Comparison of ENCODE assay signal across 8 cellular contexts in genomic region chr19:57099199-57099661, GRCh38. TPM values are rescaled to one million over a fixed set of nuclear protein-coding genes. Genes with fewer than 3 reads are reported as not detected.
DNase-seq lines count a peak whose midpoint lies in the region; ATAC-seq and TF ChIP-seq lines count a peak whose summit lies in the region.

No MANE protein-coding gene starts in this region.

- no peak overlapping the region for H3K27ac ChIP-seq in right lobe of liver

- TF ChIP-seq POLR2A in right lobe of liver (IDR thresholded peaks at IDR 0.05) = no peak

- H3K4me3 Mint-ChIP-seq in chondrocyte (ENCODE audit: unreplicated experiment) = no peak overlapping the region

- no peaks in the 10 kb centered on the region for H3K9me3 ChIP-seq in right lobe of liver

- peaks cover 21% of the 10 kb centered on the region for H3K9me3 Mint-ChIP-seq in chondrocyte (ENCODE audit: low read depth)

- H3K4me1 Mint-ChIP-seq in chondrocyte (ENCODE audit: low read depth) = no peaks in the 10 kb centered on the region

- intact Hi-C loops in right lobe of liver (cut with DNase I) = no loop called here

- H3K27ac Mint-ChIP-seq in chondrocyte (ENCODE audit: unreplicated experiment) = no peak overlapping the region

- WGBS in right lobe of liver (ENCODE audit: insufficient coverage, low coverage, low lambda C conversion rate, missing lambda C conversion rate) = no CpG with 5 or more reads among the region's 31 CpGs

- no peaks in the 10 kb centered on the region for H3K27me3 Mint-ChIP-seq in chondrocyte (ENCODE audit: low read depth)

- ATAC-seq in right lobe of liver (peak; percentile 51 to 82 (median 58)), HG03196 (IDR thresholded peaks at IDR 0.05; ENCODE audit: unreplicated experiment) (no peak), GM19035 (IDR thresholded peaks at IDR 0.05; ENCODE audit: unreplicated experiment) (no peak)

- DNase-seq in CD1c-positive myeloid dendritic cell (ENCODE audit: extremely low spot score) (peak; percentile 50), HT1080 (ENCODE audit: low read depth) (peak; percentile 47), chondrocyte (ENCODE audit: low spot score) (no peak), right lobe of liver (peak; percentile 51 to 66 (median 56))
- peak; percentile 20 to 57 for DNase-seq in activated CD4-positive, alpha-beta T cell treated with anti-CD3 and anti-CD28 coated beads for 24 hours (ENCODE audit: low read depth in 2 of 2)
- DNase-seq in stimulated activated CD8-positive, alpha-beta memory T cell treated with anti-CD3 and anti-CD28 coated beads, Interleukin-4, amount 100 ng/mL, for 24 hours (ENCODE audit: low read depth) = peak; percentile 30

- H3K27me3 ChIP-seq in right lobe of liver = no peaks in the 10 kb centered on the region

- H3K4me3 ChIP-seq in right lobe of liver = no peak overlapping the region

- peak; percentile 51 for TF ChIP-seq CTCF in chondrocyte (IDR thresholded peaks at IDR 0.05)
- TF ChIP-seq CTCF in right lobe of liver (IDR thresholded peaks at IDR 0.05) = peak; percentile 61 to 91 (median 68)

- H3K4me1 ChIP-seq in right lobe of liver = no peaks in the 10 kb centered on the region

- peaks cover 1% of the 10 kb centered on the region for H3K36me3 Mint-ChIP-seq in chondrocyte (ENCODE audit: low read depth)

- no peaks in the 10 kb centered on the region for H3K36me3 ChIP-seq in right lobe of liver

RNA-seq across cellular contexts. Expression of gene USP29, which starts 20.6 kb away (rescaled TPM):
- total RNA-seq in HT1080 (2014; rRNA removed; shearing (Covaris generic)) = not detected in 2 replicates
- polyA plus RNA-seq in HT1080 (2015; cell fraction: cytosol; rRNA removed) = not detected in 2 replicates
- not detected in 2 replicates for polyA plus RNA-seq in HT1080 (2015; cell fraction: nucleus; rRNA removed)
- not detected in 3 replicates for total RNA-seq in chondrocyte
- not detected for total RNA-seq in right lobe of liver

RNA-seq across cellular contexts. Expression of gene ZIM3, which starts 45.8 kb away (rescaled TPM):
- not detected in 2 replicates for total RNA-seq in HT1080 (2014; rRNA removed; shearing (Covaris generic))
- not detected in 2 replicates for polyA plus RNA-seq in HT1080 (2015; cell fraction: cytosol; rRNA removed)
- not detected in 2 replicates for polyA plus RNA-seq in HT1080 (2015; cell fraction: nucleus; rRNA removed)
- total RNA-seq in chondrocyte (not detected in 3 replicates), right lobe of liver (not detected)

Comparison
In these comparisons a context has a peak if more than half of its experiments do, and no peak if none do; other contexts are left out.
1. ATAC-seq: peak in right lobe of liver (4 of 4); none in HG03196 (single experiment) and GM19035 (single experiment).